ENCODE assay signal across 9 cellular contexts in the genomic region with DNA sequence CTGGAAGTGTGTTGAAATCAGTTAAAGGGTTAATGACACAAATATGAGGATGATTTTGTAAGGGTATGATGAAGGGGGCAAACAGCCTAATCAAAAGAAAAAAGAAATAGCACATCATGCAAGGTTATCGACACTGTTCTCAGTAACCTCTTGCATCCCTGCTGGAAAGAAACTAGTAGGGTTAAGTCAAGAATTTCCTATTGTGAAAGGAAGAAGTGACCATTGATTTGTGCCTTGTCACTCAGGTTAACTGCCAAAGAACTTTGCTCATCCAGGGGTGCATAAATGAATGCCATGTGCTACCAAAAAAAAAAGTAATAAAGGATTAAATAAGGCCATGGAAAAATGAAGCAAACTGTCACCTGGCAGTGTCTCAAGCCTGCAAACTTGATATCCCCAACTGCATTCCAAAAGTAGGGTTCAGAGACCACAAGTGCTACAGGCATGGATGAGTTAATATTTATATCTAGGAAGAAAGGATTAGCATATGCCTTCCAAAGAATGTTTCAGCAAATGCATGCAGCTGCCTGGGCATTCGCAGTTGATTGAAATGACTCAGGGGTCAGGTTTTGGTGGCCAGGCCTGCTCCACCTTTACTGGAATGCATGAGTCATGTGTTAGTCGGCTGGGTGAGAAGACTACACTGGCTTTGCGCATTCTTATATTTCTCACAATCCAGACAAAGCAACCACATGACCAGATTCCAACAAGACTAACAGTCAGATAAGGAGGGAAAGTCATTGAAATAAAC.
DNase-seq lines count a peak whose midpoint lies in the region; TF ChIP-seq lines count a peak whose summit lies in the region.
"Had no signal": no experiment of that assay in that cellular context is flagged by ENCODE, and none has a peak within 500 bp of the region (broad histone marks: within the 10 kb centered on the region; RNA-seq: fewer than 3 reads in every experiment).

No MANE protein-coding gene starts in this region.

- no peaks in the 10 kb centered on the region for H3K36me3 ChIP-seq in SJCRH30
- no peaks in the 10 kb centered on the region for H3K36me3 ChIP-seq in sigmoid colon
- H3K36me3 ChIP-seq: cardiac muscle cell had no signal

- no peak for TF ChIP-seq CTCF in foreskin fibroblast (IDR thresholded peaks at IDR 0.05; ENCODE audit: low read depth, low read length)
- no peak for TF ChIP-seq CTCF in sigmoid colon (IDR thresholded peaks at IDR 0.05)

- TF ChIP-seq POLR2A in sigmoid colon (IDR thresholded peaks at IDR 0.05) = no peak

- H3K27ac ChIP-seq in SJCRH30 (peak overlapping the region; percentile 86), sigmoid colon (peak overlapping the region in 2 of 4 donors; percentile 19 to 32)
- H3K27ac ChIP-seq: cardiac muscle cell had no signal

- WGBS in sigmoid colon, 2 donors = 53 to 60% methylated on average over 4 of the region's 4 CpGs

- DNase-seq in GM04504 (ENCODE audit: low read depth) = peak; percentile 99
- DNase-seq in SJCRH30 = peak; percentile 96 to 98
- peak; percentile 96 for DNase-seq in foreskin fibroblast
- DNase-seq in sigmoid colon = peak; percentile 67
- no peak for DNase-seq in HEK293T (ENCODE audit: extremely low spot score)
- no peak for DNase-seq in NCI-H2081 (lab: John Stamatoyannopoulos, UW)
- DNase-seq in NCI-H2081 treated with DMSO at 0.1 percent for 48 hours (lab: John Stamatoyannopoulos, UW) = no peak
- no peak for DNase-seq in posterior cingulate gyrus

- CTCF ChIA-PET in HEK293T (lab: Yijun Ruan, JAX) = no interaction called here

- H3K4me1 ChIP-seq in SJCRH30 (peaks cover 28% of the 10 kb centered on the region), sigmoid colon (peaks cover 0 to 7% (median 3%) of the 10 kb centered on the region in 4 donors)

- H3K9me3 ChIP-seq in SJCRH30 (replicated peaks) (no peaks in the 10 kb centered on the region), sigmoid colon (no peaks in the 10 kb centered on the region)

- POLR2A ChIA-PET in HEK293T (lab: Yijun Ruan, JAX) = no interaction called here

- intact Hi-C loops in sigmoid colon (cut with DNase I) (no loop called here), posterior cingulate gyrus (cut with DNase I) (no loop called here)

- no peak for TF ChIP-seq EP300 in sigmoid colon (IDR thresholded peaks at IDR 0.05)

- no peak overlapping the region for H3K4me3 ChIP-seq in SJCRH30
- H3K4me3 ChIP-seq in foreskin fibroblast (ENCODE audit: low read depth in 1 of 2, low read length in 2 of 2) = no peak overlapping the region
- no peak overlapping the region for H3K4me3 ChIP-seq in sigmoid colon
- H3K4me3 ChIP-seq: cardiac muscle cell had no signal

- H3K27me3 ChIP-seq in SJCRH30 (no peaks in the 10 kb centered on the region), sigmoid colon (no peaks in the 10 kb centered on the region)
- H3K27me3 ChIP-seq: cardiac muscle cell had no signal

TF ChIP-seq in HEK293T, 16 proteins besides CTCF, POLR2A, EP300 and RAD21:
- TF ChIP-seq ZNF384 (IDR thresholded peaks at IDR 0.05) (no peak), SP1 (IDR thresholded peaks at IDR 0.05) (no peak), ARNT (IDR thresholded peaks at IDR 0.05) (no peak), LEF1 (IDR thresholded peaks at IDR 0.05; ENCODE audit: borderline replicate concordance) (no peak)

Comparison
In these comparisons a context has a peak if more than half of its experiments do, and no peak if none do; other contexts are left out.
1. DNase-seq: peak in GM04504 (single experiment), SJCRH30 (2 of 2), foreskin fibroblast (2 of 2) and sigmoid colon (single experiment); none in HEK293T (single experiment), NCI-H2081 (0 of 2), NCI-H2081 treated with DMSO at 0.1 percent for 48 hours (single experiment) and posterior cingulate gyrus (0 of 10).